ENCODE assay signal across 1 cellular context in genomic region chr3:57597240-57597972, GRCh38.
TF ChIP-seq lines count a peak whose summit lies in the region.

Gene ARF4 (minus strand): TSS chr3:57597344. CDS start chr3:57597140, 204 bp downstream.

TF ChIP-seq in HepG2, 621 proteins besides CTCF, POLR2A, EP300 and RAD21 (continued from another document and continues in another):
- TF ChIP-seq ZBTB49 (CRISPR knock-in tag; IDR thresholded peaks at IDR 0.05; ENCODE audit: borderline replicate concordance) (no peak), FOXO4 (CRISPR knock-in tag; conservative IDR thresholded peaks at IDR 0.05) (no peak), ZNF12 (CRISPR knock-in tag; IDR thresholded peaks at IDR 0.05) (no peak), GATAD1 (CRISPR knock-in tag; IDR thresholded peaks at IDR 0.05) (peak; percentile 93), MYNN (CRISPR knock-in tag; IDR thresholded peaks at IDR 0.05; ENCODE audit: low read depth) (no peak; the same call in 1 of the 2 replicates), MAFF (IDR thresholded peaks at IDR 0.05; ENCODE audit: low read depth, low read length) (peak; percentile 62; the same call in 1 of the 2 replicates), ZNF335 (CRISPR knock-in tag; IDR thresholded peaks at IDR 0.05) (0 out of 2 replicates have a peak, but pooled peaks have one; percentile 40), HIC2 (CRISPR knock-in tag; IDR thresholded peaks at IDR 0.05; ENCODE audit: low read depth) (no peak), SAP130 (CRISPR knock-in tag; IDR thresholded peaks at IDR 0.05; ENCODE audit: low read depth) (peak; percentile 96), TRIM22 (IDR thresholded peaks at IDR 0.05) (no peak), DRAP1 (CRISPR knock-in tag; IDR thresholded peaks at IDR 0.05) (peak; percentile 92), SIX1 (CRISPR knock-in tag; IDR thresholded peaks at IDR 0.05; ENCODE audit: borderline replicate concordance) (no peak), ATF4 (CRISPR knock-in tag; IDR thresholded peaks at IDR 0.05) (no peak), ZMYM2 (CRISPR knock-in tag; IDR thresholded peaks at IDR 0.05) (peak; percentile 45; the same call in 1 of the 2 replicates), PHF8 (CRISPR knock-in tag; IDR thresholded peaks at IDR 0.05) (peak; percentile 76), ZBTB20 (CRISPR knock-in tag; IDR thresholded peaks at IDR 0.05; ENCODE audit: borderline replicate concordance, low read depth) (peak; percentile 45; the same call in 1 of the 2 replicates), ZBTB7A (CRISPR knock-in tag; IDR thresholded peaks at IDR 0.05) (0 out of 2 replicates have a peak, but pooled peaks have one; percentile 68), ETS1 (CRISPR knock-in tag; IDR thresholded peaks at IDR 0.05) (no peak), GTF3A (CRISPR knock-in tag; conservative IDR thresholded peaks at IDR 0.05) (no peak), KDM5A (IDR thresholded peaks at IDR 0.05; ENCODE audit: borderline replicate concordance, low read length) (no peak), CENPBD1 (CRISPR knock-in tag; IDR thresholded peaks at IDR 0.05; ENCODE audit: borderline replicate concordance, low read depth) (no peak), TFDP1 (CRISPR knock-in tag; IDR thresholded peaks at IDR 0.05; ENCODE audit: borderline replicate concordance) (peak; percentile 72), HHEX (CRISPR knock-in tag; IDR thresholded peaks at IDR 0.05) (no peak), TCF7L2 (IDR thresholded peaks at IDR 0.05; ENCODE audit: low read depth, low read length) (no peak), CAMTA2 (CRISPR knock-in tag; IDR thresholded peaks at IDR 0.05; ENCODE audit: borderline replicate concordance) (no peak; the same call in 1 of the 2 replicates), ZNF773 (CRISPR knock-in tag; IDR thresholded peaks at IDR 0.05; ENCODE audit: borderline replicate concordance) (no peak), PATZ1 (CRISPR knock-in tag; IDR thresholded peaks at IDR 0.05) (peak; percentile 73), ZSCAN31 (CRISPR knock-in tag; IDR thresholded peaks at IDR 0.05; ENCODE audit: low read depth) (0 out of 2 replicates have a peak, but pooled peaks have one; percentile 28), PRPF4 (IDR thresholded peaks at IDR 0.05; ENCODE audit: low read depth, low read length, poor library complexity, severe bottlenecking) (no peak), ZNF558 (CRISPR knock-in tag; IDR thresholded peaks at IDR 0.05; ENCODE audit: borderline replicate concordance) (0 out of 2 replicates have a peak, but pooled peaks have one; percentile 11), ZNF282 (IDR thresholded peaks at IDR 0.05; ENCODE audit: partially characterized antibody) (no peak), ZNF24 (IDR thresholded peaks at IDR 0.05) (0 out of 2 replicates have a peak, but pooled peaks have one; percentile 60), PBX3 (CRISPR knock-in tag; IDR thresholded peaks at IDR 0.05; ENCODE audit: borderline replicate concordance) (no peak), ZNF777 (CRISPR knock-in tag; IDR thresholded peaks at IDR 0.05) (peak; percentile 88), THAP7 (CRISPR knock-in tag; IDR thresholded peaks at IDR 0.05) (peak; percentile 97), KDM2A (CRISPR knock-in tag; IDR thresholded peaks at IDR 0.05; ENCODE audit: borderline replicate concordance, low read depth) (peak; percentile 97), IRF2 (CRISPR knock-in tag; IDR thresholded peaks at IDR 0.05) (peak; percentile 79), ZBTB43 (CRISPR knock-in tag; conservative IDR thresholded peaks at IDR 0.05) (no peak; the same call in 1 of the 2 replicates), ZNF749 (CRISPR knock-in tag; IDR thresholded peaks at IDR 0.05; ENCODE audit: borderline replicate concordance) (peak; percentile 6; the same call in 1 of the 2 replicates), DDIT3 (CRISPR knock-in tag; IDR thresholded peaks at IDR 0.05) (no peak), HMG20A (CRISPR knock-in tag; IDR thresholded peaks at IDR 0.05; ENCODE audit: borderline replicate concordance) (no peak), ZNF556 (CRISPR knock-in tag; IDR thresholded peaks at IDR 0.05; ENCODE audit: borderline replicate concordance) (no peak), ZNF33A (CRISPR knock-in tag; IDR thresholded peaks at IDR 0.05; ENCODE audit: borderline replicate concordance) (no peak), ZNF160 (CRISPR knock-in tag; IDR thresholded peaks at IDR 0.05) (no peak), NFRKB (IDR thresholded peaks at IDR 0.05) (no peak), GFI1 (CRISPR knock-in tag; IDR thresholded peaks at IDR 0.05; ENCODE audit: borderline replicate concordance) (no peak; the same call in 1 of the 2 replicates), RORA (CRISPR knock-in tag; IDR thresholded peaks at IDR 0.05) (no peak), ZNF317 (CRISPR knock-in tag; IDR thresholded peaks at IDR 0.05) (no peak), KLF16 (CRISPR knock-in tag; IDR thresholded peaks at IDR 0.05) (no peak; a peak in 1 of 4 replicates)
